In the genomic region with DNA sequence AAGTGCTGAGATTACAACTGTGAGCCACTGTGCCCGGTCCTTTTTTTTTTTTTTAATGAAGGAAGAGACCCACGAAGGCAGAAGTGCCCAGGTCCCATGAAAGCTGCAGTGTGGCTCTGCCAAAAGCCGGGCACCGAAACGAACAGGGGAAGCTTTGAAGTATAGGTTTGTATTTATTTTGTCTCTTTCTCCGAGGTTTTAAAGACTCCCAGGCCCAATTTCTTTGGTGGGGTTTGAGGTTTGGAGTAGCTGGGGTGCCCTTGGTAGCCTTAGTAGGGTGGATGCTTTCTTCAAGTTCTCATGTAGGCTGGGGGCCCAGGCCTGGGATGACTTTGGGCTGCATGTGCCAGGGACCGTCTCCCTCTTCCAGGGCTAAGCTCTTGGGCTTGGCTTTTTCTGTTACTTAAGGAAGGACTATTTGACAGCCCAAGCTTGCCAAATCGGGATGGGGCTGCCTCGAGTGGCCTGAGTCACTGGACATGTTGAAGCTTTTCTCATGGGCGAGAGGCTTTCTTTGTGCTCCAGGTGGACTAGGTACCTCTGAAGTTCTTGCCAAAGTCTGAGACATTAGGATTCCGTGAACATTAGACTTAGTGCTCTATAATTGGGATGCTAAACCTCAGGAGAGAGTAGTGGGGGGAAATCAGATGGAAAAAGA, we compare ENCODE assay signal across 1 cellular context.
A peak's percentile ranks its signal among the peaks of the same experiment; 100 is the strongest.
TF ChIP-seq lines count a peak whose summit lies in the region.

No MANE protein-coding gene starts in this region.

TF ChIP-seq in HepG2, 621 proteins besides CTCF, POLR2A, EP300 and RAD21 (continued from another document):
- 0 out of 2 replicates have a peak, but pooled peaks have one; percentile 47 for TF ChIP-seq ZNF816 (CRISPR knock-in tag; IDR thresholded peaks at IDR 0.05; ENCODE audit: borderline replicate concordance)
